In the genomic region with DNA sequence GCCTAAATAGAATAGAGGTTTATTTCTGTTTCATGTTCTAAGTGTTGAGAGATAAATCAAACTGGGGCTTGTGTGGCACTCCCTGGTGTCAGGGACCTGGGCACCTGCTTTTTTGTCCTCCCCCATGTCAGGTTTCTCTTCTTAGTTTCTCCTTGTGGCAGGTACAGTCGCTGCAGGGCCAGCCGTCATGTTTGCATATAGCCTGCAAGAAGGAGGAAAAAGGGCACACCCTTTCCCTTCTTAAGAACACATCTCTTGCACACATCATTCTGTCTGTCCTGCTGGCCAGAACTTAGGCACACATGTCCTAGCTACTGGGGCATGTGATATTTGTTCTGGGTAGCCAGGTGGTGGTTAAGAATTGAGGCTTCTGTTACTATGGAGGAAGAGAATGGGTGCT, we compare ENCODE assay signal across 20 cellular contexts. TPM values are rescaled to one million over a fixed set of nuclear protein-coding genes. Genes with fewer than 3 reads are reported as not detected.
DNase-seq lines count a peak whose midpoint lies in the region; ATAC-seq and TF ChIP-seq lines count a peak whose summit lies in the region.
"Had no signal": no experiment of that assay in that cellular context is flagged by ENCODE, and none has a peak within 500 bp of the region (broad histone marks: within the 10 kb centered on the region; RNA-seq: fewer than 3 reads in every experiment).

No MANE protein-coding gene starts in this region.

- no peaks in the 10 kb centered on the region for H3K36me3 ChIP-seq in breast epithelium

- peaks cover 3% of the 10 kb centered on the region in 2 donors for H3K9me3 Mint-ChIP-seq in stimulated activated naive B cell treated with anti-CD40 and anti-IgM and Interleukin-4, amounts not matched to agents 10 μg/mL and 1 μg/mL and 100 μg/mL, for 72 hours
- H3K9me3 Mint-ChIP-seq in endothelial cell (ENCODE audit: unreplicated experiment) = no peaks in the 10 kb centered on the region

- peak; percentile 3 for DNase-seq in SIG-M5 treated with dmso at 0.1 percent for 504 hours (lab: John Stamatoyannopoulos, UW; ENCODE audit: unreplicated experiment)
- no peak for DNase-seq in SIG-M5 (lab: John Stamatoyannopoulos, UW)
- no peak for DNase-seq in left lobe of liver (ENCODE audit: low spot score)
- no peak for DNase-seq in stimulated activated naive B cell treated with anti-CD40 and anti-IgM and Interleukin-4, amounts not matched to agents 10 μg/mL and 1 μg/mL and 100 μg/mL, for 72 hours
- DNase-seq in endothelial cell (ENCODE audit: low spot score) = no peak
- DNase-seq in breast epithelium (ENCODE audit: low spot score in 2 of 2) = no peak
- DNase-seq: 8988T; activated naive CD4-positive, alpha-beta T cell treated with anti-CD3 and anti-CD28 coated beads, Interleukin-2, amount 50 U/mL, for 16 hours; dorsolateral prefrontal cortex; hypothalamus; NCI-H1436; NK-92 treated with Interleukin-12 subunit alpha and Interleukin-12 subunit beta, amount 100 ng/mL, for 24 hours had no signal

- no peak overlapping the region for H3K4me3 Mint-ChIP-seq in stimulated activated naive B cell treated with anti-CD40 and anti-IgM and Interleukin-4, amounts not matched to agents 10 μg/mL and 1 μg/mL and 100 μg/mL, for 72 hours
- no peak overlapping the region for H3K4me3 Mint-ChIP-seq in endothelial cell (ENCODE audit: unreplicated experiment)
- H3K4me3 Mint-ChIP-seq: brain, CD14-positive monocyte had no signal

- intact Hi-C loops in breast epithelium (cut with DNase I; ENCODE audit: low total_unique reads) = no loop called here

- no peaks in the 10 kb centered on the region for H3K9me3 ChIP-seq in breast epithelium

- H3K27me3 Mint-ChIP-seq in stimulated activated naive B cell treated with anti-CD40 and anti-IgM and Interleukin-4, amounts not matched to agents 10 μg/mL and 1 μg/mL and 100 μg/mL, for 72 hours = no peaks in the 10 kb centered on the region
- no peaks in the 10 kb centered on the region for H3K27me3 Mint-ChIP-seq in endothelial cell (ENCODE audit: unreplicated experiment)
- H3K27me3 Mint-ChIP-seq: brain had no signal

- H3K4me1 ChIP-seq in breast epithelium = no peaks in the 10 kb centered on the region
- H3K4me1 ChIP-seq: parathyroid adenoma had no signal

- H3K4me1 Mint-ChIP-seq in stimulated activated naive B cell treated with anti-CD40 and anti-IgM and Interleukin-4, amounts not matched to agents 10 μg/mL and 1 μg/mL and 100 μg/mL, for 72 hours = peaks cover 23 to 35% of the 10 kb centered on the region in 2 donors
- peaks cover 8% of the 10 kb centered on the region for H3K4me1 Mint-ChIP-seq in endothelial cell (ENCODE audit: unreplicated experiment)
- H3K4me1 Mint-ChIP-seq: CD14-positive monocyte had no signal

- peak; percentile 19 for ATAC-seq in left lobe of liver
- ATAC-seq in stimulated activated naive B cell treated with anti-CD40 and anti-IgM and Interleukin-4, amounts not matched to agents 10 μg/mL and 1 μg/mL and 100 μg/mL, for 72 hours (replicated peaks) = no peak
- ATAC-seq in HG02610 (IDR thresholded peaks at IDR 0.05; ENCODE audit: unreplicated experiment) = no peak
- ATAC-seq: activated CD4-positive, CD25-positive, alpha-beta regulatory T cell treated with anti-CD3 and anti-CD28 coated beads, Interleukin-2, amount 50 U/mL, for 24 hours; GM12878 had no signal

- peak overlapping the region; percentile 62 for H3K27ac Mint-ChIP-seq in stimulated activated naive B cell treated with anti-CD40 and anti-IgM and Interleukin-4, amounts not matched to agents 10 μg/mL and 1 μg/mL and 100 μg/mL, for 72 hours
- H3K27ac Mint-ChIP-seq in endothelial cell (ENCODE audit: unreplicated experiment) = no peak overlapping the region

- no peak overlapping the region for H3K4me3 ChIP-seq in breast epithelium
- H3K4me3 ChIP-seq: dorsolateral prefrontal cortex, GM12878, skin epidermis had no signal

- peaks cover 45 to 68% of the 10 kb centered on the region in 2 donors for H3K36me3 Mint-ChIP-seq in stimulated activated naive B cell treated with anti-CD40 and anti-IgM and Interleukin-4, amounts not matched to agents 10 μg/mL and 1 μg/mL and 100 μg/mL, for 72 hours
- H3K36me3 Mint-ChIP-seq in endothelial cell (ENCODE audit: low read depth, unreplicated experiment) = peaks cover 25% of the 10 kb centered on the region

- TF ChIP-seq CTCF in VCaP (conservative IDR thresholded peaks at IDR 0.05) (no peak; the same call in 1 of the 2 replicates), endothelial cell (IDR thresholded peaks at IDR 0.05; ENCODE audit: unreplicated experiment) (no peak), breast epithelium (IDR thresholded peaks at IDR 0.05) (no peak)

- TF ChIP-seq POLR2A in breast epithelium (IDR thresholded peaks at IDR 0.05) = no peak

- H3K27me3 ChIP-seq in breast epithelium = no peaks in the 10 kb centered on the region
- H3K27me3 ChIP-seq: dorsolateral prefrontal cortex had no signal

- H3K27ac ChIP-seq in VCaP (peak overlapping the region; percentile 11; the same call in 1 of the 2 replicates), breast epithelium (no peak overlapping the region)
- H3K27ac ChIP-seq: parathyroid adenoma had no signal

RNA-seq across cellular contexts. Expression of a gene that starts 27.9 kb away (rescaled TPM):
- total RNA-seq in left lobe of liver (10.2 TPM), endothelial cell (ENCODE audit: unreplicated experiment) (17.3 TPM), breast epithelium (10 to 100 TPM; 21.1 to 29.1 (median 22.0) TPM)
